In genomic region chr1:61120998-61121397, GRCh38 we compare ENCODE assay signal across 1 cellular context.
TF ChIP-seq lines count a peak whose summit lies in the region.

No MANE protein-coding gene starts in this region.

TF ChIP-seq in K562, 482 proteins besides CTCF, POLR2A, EP300 and RAD21 (continued from another document and continues in another):
- TF ChIP-seq ATF4 (CRISPR knock-in tag; IDR thresholded peaks at IDR 0.05), result peak; percentile 95
- no peak; the same call in 1 of the 2 replicates for TF ChIP-seq NCOR1 (IDR thresholded peaks at IDR 0.05)
- no peak for TF ChIP-seq GMEB1 (CRISPR knock-in tag; IDR thresholded peaks at IDR 0.05)
- TF ChIP-seq ZNF592 (IDR thresholded peaks at IDR 0.05), result peak; percentile 70
- TF ChIP-seq POLR2AphosphoS2 (IDR thresholded peaks at IDR 0.05; ENCODE audit: low read length), result no peak
- peak; percentile 89 for TF ChIP-seq EP400 (IDR thresholded peaks at IDR 0.05)
- TF ChIP-seq ZBTB33 (CRISPR knock-in tag; IDR thresholded peaks at IDR 0.05), result no peak
- peak; percentile 85 for TF ChIP-seq ZNF766 (CRISPR knock-in tag; conservative IDR thresholded peaks at IDR 0.05)
- TF ChIP-seq NCOA6 (IDR thresholded peaks at IDR 0.05), result no peak
- peak; percentile 39; the same call in 1 of the 2 replicates for TF ChIP-seq ZNF197 (CRISPR knock-in tag; IDR thresholded peaks at IDR 0.05; ENCODE audit: low read depth)
- peak; percentile 90 for TF ChIP-seq IRF9 (tag; IDR thresholded peaks at IDR 0.05)
- no peak for TF ChIP-seq ZNF449 (CRISPR knock-in tag; IDR thresholded peaks at IDR 0.05)
- TF ChIP-seq HOXB6 (CRISPR knock-in tag; IDR thresholded peaks at IDR 0.05; ENCODE audit: borderline replicate concordance), result no peak
- TF ChIP-seq BRD4 (IDR thresholded peaks at IDR 0.05), result peak; percentile 11; the same call in 1 of the 2 replicates
- no peak for TF ChIP-seq PBX2 (CRISPR knock-in tag; IDR thresholded peaks at IDR 0.05; ENCODE audit: low read depth)
- TF ChIP-seq PBX2 (tag; conservative IDR thresholded peaks at IDR 0.05; ENCODE audit: low read depth), result 0 out of 2 replicates have a peak, but pooled peaks have one; percentile 24
- TF ChIP-seq MITF (IDR thresholded peaks at IDR 0.05), result peak; percentile 15; the same call in 1 of the 2 replicates
- peak; percentile 52; the same call in 1 of the 2 replicates for TF ChIP-seq SMAD4 (CRISPR knock-in tag; conservative IDR thresholded peaks at IDR 0.05)
- TF ChIP-seq L3MBTL2 (IDR thresholded peaks at IDR 0.05), result peak; percentile 52
- no peak for TF ChIP-seq NRF1 (conservative IDR thresholded peaks at IDR 0.05 in 1 of 2, IDR thresholded peaks at IDR 0.05 in 1 of 2)
- peak; percentile 15 to 28 for TF ChIP-seq AFF1 (IDR thresholded peaks at IDR 0.05; ENCODE audit: low read depth in 1 of 2, partially characterized antibody in 2 of 2)
- TF ChIP-seq ZNF740 (CRISPR knock-in tag; IDR thresholded peaks at IDR 0.05), result no peak
- TF ChIP-seq ZNF740 (tag; IDR thresholded peaks at IDR 0.05), result no peak
- no peak for TF ChIP-seq BRCA1 (IDR thresholded peaks at IDR 0.05)
- TF ChIP-seq BRCA1 (CRISPR knock-in tag; IDR thresholded peaks at IDR 0.05), result no peak
- TF ChIP-seq DPF2 (IDR thresholded peaks at IDR 0.05), result peak; percentile 26; the same call in 1 of the 2 replicates
- no peak for TF ChIP-seq RFX1 (IDR thresholded peaks at IDR 0.05)
- TF ChIP-seq NR1H2 (CRISPR knock-in tag; IDR thresholded peaks at IDR 0.05), result no peak
- peak; percentile 99 for TF ChIP-seq ATF3 (IDR thresholded peaks at IDR 0.05)
- no peak for TF ChIP-seq ATF3 (CRISPR knock-in tag; conservative IDR thresholded peaks at IDR 0.05)
- 0 out of 2 replicates have a peak, but pooled peaks have one; percentile 4 for TF ChIP-seq ZNF668 (CRISPR knock-in tag; IDR thresholded peaks at IDR 0.05)
- peak; percentile 81 for TF ChIP-seq JUND (IDR thresholded peaks at IDR 0.05; ENCODE audit: borderline replicate concordance, low read depth, low read length)
- peak; percentile 75 for TF ChIP-seq JUND (tag; IDR thresholded peaks at IDR 0.05; ENCODE audit: borderline replicate concordance, low read depth, low read length)
- peak in 1 of 2 experiments; percentile 43; a peak in 1 of 4 replicates for TF ChIP-seq TRIM24 (IDR thresholded peaks at IDR 0.05)
